ENCODE assay signal across 1 cellular context in genomic region chr16:17327671-17328335, GRCh38.
TF ChIP-seq lines count a peak whose summit lies in the region.

No MANE protein-coding gene starts in this region.

TF ChIP-seq in WTC11, 78 proteins besides CTCF, POLR2A, EP300 and RAD21 (continued from another document):
- TF ChIP-seq FOXJ3 (CRISPR knock-in tag; IDR thresholded peaks at IDR 0.05; ENCODE audit: borderline replicate concordance) = no peak
- TF ChIP-seq HMGXB4 (CRISPR knock-in tag; IDR thresholded peaks at IDR 0.05) = no peak
- TF ChIP-seq MLX (CRISPR knock-in tag; IDR thresholded peaks at IDR 0.05) = no peak
- no peak for TF ChIP-seq NR1H2 (CRISPR knock-in tag; IDR thresholded peaks at IDR 0.05)
- no peak for TF ChIP-seq SOX15 (CRISPR knock-in tag; IDR thresholded peaks at IDR 0.05)
